11 cellular contexts compared by ENCODE assay signal in the genomic region with DNA sequence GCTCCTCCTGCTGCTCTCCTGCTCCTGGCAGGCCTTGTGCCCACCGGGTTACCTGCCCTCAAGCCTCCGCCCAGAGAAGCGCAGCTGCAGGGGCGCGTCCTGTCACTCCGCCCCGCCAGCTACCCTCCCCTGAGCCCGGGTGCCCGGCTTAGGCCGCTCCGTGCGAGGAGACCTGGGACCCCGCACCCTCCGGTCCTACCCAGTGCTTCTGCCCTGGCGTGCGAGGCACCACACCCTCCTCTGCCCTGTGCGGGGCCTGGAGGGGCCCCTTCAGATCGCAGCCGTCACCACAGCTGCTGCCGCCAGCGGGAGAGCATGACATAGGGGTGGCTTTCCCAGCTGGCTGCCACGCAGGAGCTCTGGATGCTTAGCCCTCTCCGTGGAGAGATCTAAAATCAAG. TPM values are rescaled to one million over a fixed set of nuclear protein-coding genes. Genes with fewer than 3 reads are reported as not detected.
"Had no signal": no experiment of that assay in that cellular context is flagged by ENCODE, and none has a peak within 500 bp of the region (broad histone marks: within the 10 kb centered on the region; RNA-seq: fewer than 3 reads in every experiment).

No MANE protein-coding gene starts in this region.

RNA-seq across cellular contexts. Expression of a gene that starts 20.1 kb away (rescaled TPM):
- total RNA-seq: activated CD4-positive, alpha-beta memory T cell treated with anti-CD3 and anti-CD28 coated beads, Interleukin-2, amount 10 ng/mL, durations not matched to agents 7 days and 5 days; activated CD4-positive, alpha-beta T cell treated with anti-CD3 and anti-CD28 coated beads for 36 hours; activated CD4-positive, alpha-beta T cell treated with anti-CD3 and anti-CD28 coated beads, Interleukin-2, amount 10 ng/mL, durations not matched to agents 7 days and 5 days; activated CD8-positive, alpha-beta memory T cell treated with anti-CD3 and anti-CD28 coated beads, Interleukin-2, amount 10 ng/mL, durations not matched to agents 7 days and 5 days; activated CD8-positive, alpha-beta T cell treated with anti-CD3 and anti-CD28 coated beads, Interleukin-2, amount 10 ng/mL, durations not matched to agents 7 days and 5 days; activated naive CD8-positive, alpha-beta T cell treated with anti-CD3 and anti-CD28 coated beads, Interleukin-2, amount 10 ng/mL, durations not matched to agents 7 days and 5 days; activated T-helper 2 cell treated with anti-CD3 and anti-CD28 coated beads, Interferon-gamma antibody, Interleukin-2, Interleukin-4, amounts not matched to agents 10 μg/mL and 5 μg/mL and 100 μg/mL, durations not matched to agents 14 hours and 24 hours and 36 hours; ascending aorta; bronchial epithelial cell; cardiac muscle cell had no signal
- polyA plus RNA-seq: adipose tissue, cardiac muscle cell had no signal
